In genomic region chr3:195856410-195857084, GRCh38 we compare ENCODE assay signal across 1 cellular context.
TF ChIP-seq lines count a peak whose summit lies in the region.

No MANE protein-coding gene starts in this region.

TF ChIP-seq in HepG2, 621 proteins besides CTCF, POLR2A, EP300 and RAD21:
- TF ChIP-seq NFYB (CRISPR knock-in tag; IDR thresholded peaks at IDR 0.05) = no peak
- TF ChIP-seq ZNF747 (CRISPR knock-in tag; IDR thresholded peaks at IDR 0.05; ENCODE audit: borderline replicate concordance) = no peak
- TF ChIP-seq ZNF687 (CRISPR knock-in tag; IDR thresholded peaks at IDR 0.05) = peak; percentile 16; the same call in 1 of the 2 replicates
